In the genomic region with DNA sequence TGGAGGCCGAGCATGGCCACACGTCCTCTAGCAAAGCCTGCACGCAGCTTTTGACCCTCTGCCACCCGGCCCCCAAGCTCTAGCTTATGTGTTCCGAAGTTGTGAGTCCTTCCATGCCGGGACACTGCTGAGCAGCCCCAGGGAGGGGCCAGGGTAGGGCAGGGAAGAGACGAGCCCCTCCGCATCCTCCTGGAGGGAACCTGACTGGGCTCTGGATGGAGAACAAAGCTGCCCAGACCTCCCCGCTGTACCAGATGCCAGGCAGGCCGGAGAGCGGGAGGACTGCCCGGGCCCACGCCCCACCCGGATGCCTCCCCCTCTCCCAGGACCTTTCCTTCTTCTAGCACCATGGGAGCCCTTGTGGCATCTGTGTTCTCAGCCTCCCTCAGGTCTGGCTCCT, we compare ENCODE assay signal across 33 cellular contexts. TPM values are rescaled to one million over a fixed set of nuclear protein-coding genes. Genes with fewer than 3 reads are reported as not detected.
"Had no signal": no experiment of that assay in that cellular context is flagged by ENCODE, and none has a peak within 500 bp of the region (broad histone marks: within the 10 kb centered on the region; RNA-seq: fewer than 3 reads in every experiment).

No MANE protein-coding gene starts in this region.

- H3K36me3 ChIP-seq: adrenal gland, WERI-Rb-1 had no signal

- H3K4me3 ChIP-seq: adrenal gland, body of pancreas, coronary artery, dorsolateral prefrontal cortex had no signal

- H3K9me3 ChIP-seq: adrenal gland, body of pancreas had no signal

- H3K27ac ChIP-seq: adrenal gland, body of pancreas, coronary artery, dorsolateral prefrontal cortex, WERI-Rb-1 had no signal

- H3K27me3 ChIP-seq: adrenal gland, body of pancreas had no signal

- H3K4me1 ChIP-seq: adrenal gland, body of pancreas had no signal

- DNase-seq: activated B cell treated with CpG ODN at 0.5 μM for 24 hours; activated CD4-positive, alpha-beta T cell treated with anti-CD3 and anti-CD28 coated beads for 48 hours; activated CD4-positive, alpha-beta T cell treated with anti-CD3 and anti-CD28 coated beads, Interleukin-2, amount 50 U/mL, for 1 hour; activated CD4-positive, alpha-beta T cell treated with anti-CD3 and anti-CD28 coated beads, Interleukin-2, amount 50 U/mL, for 48 hours; activated CD8-positive, alpha-beta memory T cell treated with anti-CD3 and anti-CD28 coated beads, Interleukin-2, amount 10 ng/mL, durations not matched to agents 7 days and 5 days; activated CD8-positive, alpha-beta memory T cell treated with anti-CD3 and anti-CD28 coated beads, Interleukin-2, amount 50 U/mL, for 4 hours; activated CD8-positive, alpha-beta T cell treated with anti-CD3 and anti-CD28 coated beads for 36 hours; activated gamma-delta T cell; activated naive CD4-positive, alpha-beta T cell; activated naive CD4-positive, alpha-beta T cell treated with anti-CD3 and anti-CD28 coated beads, Interleukin-2, amount 10 ng/mL, durations not matched to agents 7 days and 5 days; activated naive CD8-positive, alpha-beta T cell treated with anti-CD3 and anti-CD28 coated beads, Interleukin-2, amount 50 U/mL, for 24 hours; activated T-cell treated with anti-CD3 and anti-CD28 coated beads for 4 hours; activated T-cell treated with anti-CD3 and anti-CD28 coated beads, Interleukin-2, amount 50 U/mL, for 24 hours; activated T-cell treated with anti-CD3 and anti-CD28 coated beads, Interleukin-2, amount 50 U/mL, for 72 hours; adrenal gland; amygdala; aorta; body of pancreas; central memory CD4-positive, alpha-beta T cell; cerebellar nuclear complex; dorsolateral prefrontal cortex; effector memory CD4-positive, alpha-beta T cell; endodermal cell; foreskin fibroblast; T-helper 1 cell; T-helper 17 cell; T1000; WERI-Rb-1 had no signal

- ATAC-seq: activated CD4-positive, CD25-positive, alpha-beta regulatory T cell treated with anti-CD3 and anti-CD28 coated beads, Interleukin-2, amount 50 U/mL, for 24 hours; activated CD8-positive, alpha-beta memory T cell treated with anti-CD3 and anti-CD28 coated beads, Interleukin-2, amount 10 ng/mL, durations not matched to agents 7 days and 5 days; activated CD8-positive, alpha-beta T cell treated with anti-CD3 and anti-CD28 coated beads for 36 hours; activated naive CD8-positive, alpha-beta T cell treated with anti-CD3 and anti-CD28 coated beads, Interleukin-2, amount 50 U/mL, for 24 hours; body of pancreas; esophagus mucosa; T-helper 17 cell had no signal

RNA-seq across cellular contexts. Expression of gene ALX4, which starts 46.2 kb away (rescaled TPM):
- total RNA-seq: activated B cell treated with CpG ODN at 0.5 μM for 24 hours; activated CD8-positive, alpha-beta memory T cell treated with anti-CD3 and anti-CD28 coated beads for 36 hours; activated CD8-positive, alpha-beta memory T cell treated with anti-CD3 and anti-CD28 coated beads, Interleukin-2, amount 10 ng/mL, durations not matched to agents 7 days and 5 days; activated CD8-positive, alpha-beta T cell treated with anti-CD3 and anti-CD28 coated beads for 36 hours; activated T-cell treated with anti-CD3 and anti-CD28 coated beads, Interleukin-2, amount 50 U/mL, for 72 hours; adrenal gland; body of pancreas; endodermal cell; epithelial cell of proximal tubule; esophagus mucosa; T-helper 17 cell had no signal
